2 cellular contexts compared by ENCODE assay signal in genomic region chr3:190865419-190865818, GRCh38.
TF ChIP-seq lines count a peak whose summit lies in the region.

No MANE protein-coding gene starts in this region.

TF ChIP-seq in HepG2, 621 proteins besides CTCF, POLR2A, EP300 and RAD21:
- TF ChIP-seq ZNF3 (CRISPR knock-in tag; IDR thresholded peaks at IDR 0.05) (no peak), HNF1A (IDR thresholded peaks at IDR 0.05; ENCODE audit: low read depth) (peak; percentile 20; the same call in 1 of the 2 replicates), HNF1A (CRISPR knock-in tag; IDR thresholded peaks at IDR 0.05; ENCODE audit: borderline replicate concordance) (no peak), PPARG (CRISPR knock-in tag; conservative IDR thresholded peaks at IDR 0.05) (peak; percentile 74), ZNF530 (CRISPR knock-in tag; IDR thresholded peaks at IDR 0.05; ENCODE audit: low read depth) (no peak)
TF ChIP-seq in HepG2: peak in this region for 2.

TF ChIP-seq in GM23338, 12 proteins besides CTCF, POLR2A, EP300 and RAD21:
- TF ChIP-seq REST (IDR thresholded peaks at IDR 0.05; ENCODE audit: unreplicated experiment) (no peak), NANOG (IDR thresholded peaks at IDR 0.05; ENCODE audit: borderline replicate concordance) (no peak), JUNB (IDR thresholded peaks at IDR 0.05; ENCODE audit: unreplicated experiment) (no peak), CREB1 (CRISPR knock-in tag; IDR thresholded peaks at IDR 0.05; ENCODE audit: low read depth) (no peak), ETS1 (IDR thresholded peaks at IDR 0.05) (no peak), STAT1 (IDR thresholded peaks at IDR 0.05; ENCODE audit: unreplicated experiment) (no peak), EZH2phosphoT487 (IDR thresholded peaks at IDR 0.05; ENCODE audit: unreplicated experiment) (no peak), EZH2 (IDR thresholded peaks at IDR 0.05; ENCODE audit: low read depth, unreplicated experiment) (no peak), ZNF114 (CRISPR knock-in tag; IDR thresholded peaks at IDR 0.05) (no peak), POLR2AphosphoS5 (IDR thresholded peaks at IDR 0.05; ENCODE audit: low read depth) (no peak), ZNF331 (CRISPR knock-in tag; IDR thresholded peaks at IDR 0.05; ENCODE audit: low read depth) (no peak), ZNF462 (CRISPR knock-in tag; IDR thresholded peaks at IDR 0.05) (no peak)
